Comparison of ENCODE assay signal across 8 cellular contexts in the genomic region with DNA sequence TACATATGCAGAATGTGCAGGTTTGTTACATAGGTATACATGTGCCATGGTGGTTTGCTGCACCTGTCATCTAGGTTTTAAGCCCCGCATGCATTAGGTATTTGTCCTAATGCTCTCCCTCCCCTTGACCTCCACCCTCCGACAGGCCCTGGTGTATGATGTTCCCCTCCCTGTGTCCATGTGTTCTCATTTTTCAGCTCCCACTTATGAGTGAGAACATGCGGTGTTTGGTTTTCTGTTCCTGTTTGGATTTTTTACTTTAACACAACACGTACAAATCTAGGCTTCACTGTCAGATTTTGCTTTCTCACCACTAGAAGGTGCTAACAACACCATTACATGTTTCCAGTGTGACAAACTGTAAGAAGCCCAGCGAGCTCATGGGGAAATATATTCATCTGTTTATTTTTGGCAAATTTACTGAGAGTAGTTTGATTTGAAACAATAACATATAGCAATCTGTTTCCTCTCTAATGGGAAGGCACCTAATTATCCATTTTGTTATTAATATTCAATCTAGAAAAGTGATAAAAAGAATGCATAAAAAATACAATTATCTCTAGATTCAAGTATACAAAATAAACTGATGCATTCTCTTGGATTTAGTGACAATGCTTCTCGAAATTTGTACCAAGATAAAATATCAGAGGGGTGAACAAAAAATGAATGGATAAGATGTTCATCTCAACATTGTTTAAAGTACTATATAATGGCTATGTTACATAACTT. TPM values are rescaled to one million over a fixed set of nuclear protein-coding genes. Genes with fewer than 3 reads are reported as not detected.
A peak's percentile ranks its signal among the peaks of the same experiment; 100 is the strongest.
DNase-seq lines count a peak whose midpoint lies in the region; ATAC-seq, FAIRE-seq and TF ChIP-seq lines count a peak whose summit lies in the region.

No MANE protein-coding gene starts in this region.

- ATAC-seq in GM19395 (IDR thresholded peaks at IDR 0.05; ENCODE audit: unreplicated experiment) (peak; percentile 95), HG03196 (IDR thresholded peaks at IDR 0.05; ENCODE audit: unreplicated experiment) (peak; percentile 94)

- no peak overlapping the region for H3K4me3 ChIP-seq in coronary artery

- no peak for FAIRE-seq in RCC 7860 (lab: Jason Lieb, UNC)

- H3K27ac ChIP-seq in coronary artery = no peak overlapping the region

- TF ChIP-seq CTCF in coronary artery (IDR thresholded peaks at IDR 0.05) = peak; percentile 17

- peak; percentile 73 for DNase-seq in ELR (ENCODE audit: low read depth)
- DNase-seq in RCC 7860 (ENCODE audit: low spot score) = peak; percentile 21
- DNase-seq in coronary artery (ENCODE audit: low spot score) = no peak
- peak; percentile 66 for DNase-seq in midbrain (lab: John Stamatoyannopoulos, UW)
- no peak for DNase-seq in ureter (ENCODE audit: low spot score)
- DNase-seq in occipital lobe (lab: John Stamatoyannopoulos, UW) = no peak

RNA-seq across cellular contexts. Expression of gene BIRC3, which starts 23.2 kb away (rescaled TPM):
- total RNA-seq in ureter (15.5 TPM), occipital lobe (1.7 TPM)

RNA-seq across cellular contexts. Expression of gene BIRC2, which starts 53.0 kb away (rescaled TPM):
- total RNA-seq in ureter (44.4 TPM), occipital lobe (160 TPM)

Comparison
In these comparisons a context has a peak if more than half of its experiments do, and no peak if none do; other contexts are left out.
1. DNase-seq: peak in ELR (single experiment), RCC 7860 (single experiment) and midbrain (single experiment); none in coronary artery (single experiment), ureter (single experiment) and occipital lobe (single experiment).